Comparison of ENCODE assay signal across 11 cellular contexts in the genomic region with DNA sequence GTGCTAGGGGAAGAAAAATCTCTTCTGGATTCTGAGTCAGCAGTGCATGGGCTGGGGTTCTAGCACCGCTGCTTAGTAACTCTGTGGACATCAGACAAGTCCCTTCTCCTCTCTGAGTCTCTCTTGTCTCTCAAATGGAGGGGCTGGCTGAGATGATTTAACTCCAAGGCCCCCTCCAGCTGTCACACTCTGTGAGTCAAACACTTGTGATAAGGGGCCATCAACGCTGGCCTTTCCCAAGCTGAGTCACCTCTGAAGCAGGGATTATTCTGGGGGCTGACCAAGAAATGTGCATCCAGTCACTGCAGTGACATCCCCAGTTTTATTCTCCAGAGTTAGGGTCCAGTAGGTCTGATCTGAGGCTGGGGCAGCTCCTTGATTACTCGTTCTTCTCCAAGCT.
DNase-seq lines count a peak whose midpoint lies in the region; TF ChIP-seq lines count a peak whose summit lies in the region.
"Had no signal": no experiment of that assay in that cellular context is flagged by ENCODE, and none has a peak within 500 bp of the region (broad histone marks: within the 10 kb centered on the region; RNA-seq: fewer than 3 reads in every experiment).

No MANE protein-coding gene starts in this region.

- H4K20me1 ChIP-seq in DOHH2 (ENCODE audit: control insufficient read depth, insufficient read depth, low read depth, low read length) (no peaks in the 10 kb centered on the region), Loucy (ENCODE audit: insufficient read depth, low read length, poor library complexity, severe bottlenecking) (no peaks in the 10 kb centered on the region), GM23248 (ENCODE audit: insufficient read depth) (no peaks in the 10 kb centered on the region)

- H3K36me3 ChIP-seq in DOHH2 (ENCODE audit: control insufficient read depth, low read length) (no peaks in the 10 kb centered on the region), Loucy (ENCODE audit: insufficient read depth, low read length) (no peaks in the 10 kb centered on the region), GM23248 (ENCODE audit: low read depth) (no peaks in the 10 kb centered on the region)

- H3K4me2 ChIP-seq in DOHH2 (ENCODE audit: low read length) (peak overlapping the region; percentile 47), Loucy (ENCODE audit: low read depth, low read length, poor library complexity, severe bottlenecking) (peak overlapping the region; percentile 12), GM23248 (ENCODE audit: unreplicated experiment) (no peak overlapping the region)

- H3K27ac ChIP-seq in DOHH2 (ENCODE audit: low read depth, low read length) (peak overlapping the region; percentile 79), GM23248 (no peak overlapping the region)
- H3K27ac ChIP-seq: VCaP had no signal

- H3F3A ChIP-seq in DOHH2 (ENCODE audit: control insufficient read depth, insufficient read depth) (peaks cover 5% of the 10 kb centered on the region), Loucy (ENCODE audit: low read depth) (peaks cover 7% of the 10 kb centered on the region; the same call in 1 of the 2 replicates), GM23248 (ENCODE audit: insufficient read depth) (no peaks in the 10 kb centered on the region)

- no peak for TF ChIP-seq CTCF in DOHH2 (IDR thresholded peaks at IDR 0.05; ENCODE audit: low read depth, low read length, poor library complexity, severe bottlenecking)
- no peak for TF ChIP-seq CTCF in Loucy (conservative IDR thresholded peaks at IDR 0.05; ENCODE audit: low read length)
- TF ChIP-seq CTCF in GM13976 (IDR thresholded peaks at IDR 0.05; ENCODE audit: borderline replicate concordance, control extremely low read depth, extremely low read depth, insufficient read depth, missing control alignments), result no peak

- no peaks in the 10 kb centered on the region for H3K27me3 ChIP-seq in DOHH2 (ENCODE audit: control insufficient read depth, low read length)
- no peaks in the 10 kb centered on the region for H3K27me3 ChIP-seq in Loucy (ENCODE audit: insufficient read depth, low read length, poor library complexity, severe bottlenecking)
- H3K27me3 ChIP-seq in GM23248 (replicated peaks; ENCODE audit: insufficient read depth), result no peaks in the 10 kb centered on the region

- H3K4me3 ChIP-seq in DOHH2 (ENCODE audit: low read length), result peak overlapping the region; percentile 32
- no peak overlapping the region for H3K4me3 ChIP-seq in Loucy (ENCODE audit: low read length, poor library complexity, severe bottlenecking)
- no peak overlapping the region for H3K4me3 ChIP-seq in GM23248

- no peaks in the 10 kb centered on the region for H3K9me2 ChIP-seq in DOHH2 (replicated peaks; ENCODE audit: control insufficient read depth, low read length)
- H3K9me2 ChIP-seq in Loucy (replicated peaks; ENCODE audit: low read depth, low read length), result no peaks in the 10 kb centered on the region
- no peaks in the 10 kb centered on the region for H3K9me2 ChIP-seq in GM23248 (ENCODE audit: insufficient read depth)

- in situ Hi-C loops in GM23248 (cut with MboI), result no loop called here
- in situ Hi-C loops in GM13976 (cut with MboI; ENCODE audit: low sequenced_read_pairs, unreplicated experiment), result no loop called here

- WGBS in GM23248 (ENCODE audit: low coverage in 1 of 2, low lambda C conversion rate in 2 of 2, missing lambda C conversion rate in 2 of 2), 2 experiments, result 27 to 28% methylated on average over 3 of the region's 3 CpGs

- no peak overlapping the region for H2AFZ ChIP-seq in Loucy (ENCODE audit: low read length)
- no peak overlapping the region for H2AFZ ChIP-seq in GM23248

- peaks cover 48% of the 10 kb centered on the region for H3K4me1 ChIP-seq in DOHH2 (ENCODE audit: control insufficient read depth, low read length)
- H3K4me1 ChIP-seq in Loucy (ENCODE audit: insufficient read depth, low read length, poor library complexity, severe bottlenecking), result peaks cover 30% of the 10 kb centered on the region
- H3K4me1 ChIP-seq in GM23248 (ENCODE audit: insufficient read depth), result no peaks in the 10 kb centered on the region

- H3K9ac ChIP-seq in Loucy (ENCODE audit: low read depth, low read length, poor library complexity, severe bottlenecking), result no peak overlapping the region
- no peak overlapping the region for H3K9ac ChIP-seq in GM23248

- H3K9me3 ChIP-seq in DOHH2 (ENCODE audit: control insufficient read depth, insufficient read depth, low read length), result no peaks in the 10 kb centered on the region
- H3K9me3 ChIP-seq in Loucy (ENCODE audit: insufficient read depth, low read depth, low read length), result no peaks in the 10 kb centered on the region
- H3K9me3 ChIP-seq in GM23248 (ENCODE audit: low read depth), result no peaks in the 10 kb centered on the region

- peak; percentile 11 for DNase-seq in HCEC 1CT
- peak; percentile 81 for DNase-seq in islet precursor cell
- DNase-seq in cerebellar nuclear complex (lab: John Stamatoyannopoulos, UW), result no peak
- DNase-seq in GM23248, result no peak
- DNase-seq in NCI-H187 treated with DMSO at 0.1 percent for 48 hours (lab: John Stamatoyannopoulos, UW), result no peak
- no peak for DNase-seq in GM13976 (ENCODE audit: low spot score)
- DNase-seq: activated naive CD4-positive, alpha-beta T cell; DND-41 had no signal

- H3K79me2 ChIP-seq in DOHH2 (ENCODE audit: control insufficient read depth, low read length) (no peaks in the 10 kb centered on the region), Loucy (ENCODE audit: insufficient read depth, low read length) (no peaks in the 10 kb centered on the region), GM23248 (ENCODE audit: insufficient read depth) (no peaks in the 10 kb centered on the region)

Comparison
In these comparisons a context has a peak if more than half of its experiments do, and no peak if none do; other contexts are left out.
1. DNase-seq: peak in HCEC 1CT (single experiment) and islet precursor cell (single experiment); none in cerebellar nuclear complex (0 of 2), GM23248 (single experiment), NCI-H187 treated with DMSO at 0.1 percent for 48 hours (single experiment) and GM13976 (single experiment).